In genomic region chr7:104950754-104951153, GRCh38 we compare ENCODE assay signal across 17 cellular contexts.
DNase-seq lines count a peak whose midpoint lies in the region; ATAC-seq and TF ChIP-seq lines count a peak whose summit lies in the region.
"Had no signal": no experiment of that assay in that cellular context is flagged by ENCODE, and none has a peak within 500 bp of the region (broad histone marks: within the 10 kb centered on the region; RNA-seq: fewer than 3 reads in every experiment).

No MANE protein-coding gene starts in this region.

- no peak overlapping the region for H3K18ac ChIP-seq in mesendoderm (ENCODE audit: low read length)

- intact Hi-C loops in stomach (cut with DNase I; ENCODE audit: low total_unique reads), result no loop called here

- no peak overlapping the region for H2AK5ac ChIP-seq in mesendoderm (ENCODE audit: low read length)

- no peak overlapping the region for H3K4me3 ChIP-seq in cardiac fibroblast (replicated peaks in 1 of 2; ENCODE audit: low read depth in 2 of 2, low read length in 2 of 2)
- no peak overlapping the region for H3K4me3 ChIP-seq in right atrium auricular region
- H3K4me3 ChIP-seq in stomach, result no peak overlapping the region
- no peak overlapping the region for H3K4me3 ChIP-seq in mesendoderm (ENCODE audit: low read length)
- H3K4me3 ChIP-seq: lung had no signal

- H2BK15ac ChIP-seq in mesendoderm (replicated peaks; ENCODE audit: low read depth), result no peak overlapping the region

- H3K4ac ChIP-seq in mesendoderm (ENCODE audit: low read depth, low read length), result no peak overlapping the region

- H3K9me3 ChIP-seq in right atrium auricular region (no peaks in the 10 kb centered on the region), stomach (no peaks in the 10 kb centered on the region)

- H3K56ac ChIP-seq in mesendoderm (ENCODE audit: low read length), result no peak overlapping the region

- TF ChIP-seq CTCF in cardiac fibroblast (IDR thresholded peaks at IDR 0.05; ENCODE audit: low read depth, low read length), result no peak
- no peak for TF ChIP-seq CTCF in right atrium auricular region (IDR thresholded peaks at IDR 0.05)
- no peak for TF ChIP-seq CTCF in stomach (IDR thresholded peaks at IDR 0.05)

- H2BK5ac ChIP-seq in mesendoderm (ENCODE audit: low read length), result no peak overlapping the region

- no peak overlapping the region for H2BK120ac ChIP-seq in mesendoderm (ENCODE audit: low read depth, low read length)

- H3K9ac ChIP-seq in mesendoderm (ENCODE audit: low read length), result no peak overlapping the region

- H3K79me1 ChIP-seq in mesendoderm (ENCODE audit: low read length), result no peaks in the 10 kb centered on the region

- no peak for TF ChIP-seq EP300 in stomach (IDR thresholded peaks at IDR 0.05)

- H3K27me3 ChIP-seq in right atrium auricular region, result no peaks in the 10 kb centered on the region
- no peaks in the 10 kb centered on the region for H3K27me3 ChIP-seq in stomach
- H3K27me3 ChIP-seq in mesendoderm (ENCODE audit: insufficient read depth, low read length, poor library complexity), result no peaks in the 10 kb centered on the region

- H3K4me1 ChIP-seq in right atrium auricular region (peaks cover 0 to 3% of the 10 kb centered on the region in 2 donors), stomach (peaks cover 8 to 32% (median 20%) of the 10 kb centered on the region in 4 donors), mesendoderm (ENCODE audit: control insufficient read depth, low read depth, low read length) (no peaks in the 10 kb centered on the region)

- DNase-seq in GM03348 (ENCODE audit: low spot score), result peak; percentile 64
- peak; percentile 44 to 68 for DNase-seq in cardiac fibroblast (ENCODE audit: low read depth in 2 of 2)
- no peak for DNase-seq in right atrium auricular region (ENCODE audit: low spot score)
- DNase-seq in stomach, result no peak
- no peak for DNase-seq in HT-29 (ENCODE audit: low spot score)
- DNase-seq in activated gamma-delta T cell (lab: John Stamatoyannopoulos, UW), result no peak
- DNase-seq in mesendoderm, result no peak
- DNase-seq: activated CD4-positive, CD25-positive, alpha-beta regulatory T cell; activated CD8-positive, alpha-beta memory T cell treated with anti-CD3 and anti-CD28 coated beads, Interleukin-2, amount 50 U/mL, for 4 hours; Karpas-422; NCI-H1694 treated with DMSO at 0.1 percent for 48 hours; NCI-H510A; nucleus accumbens had no signal

- no peak overlapping the region for H3K4me2 ChIP-seq in mesendoderm (ENCODE audit: low read length)

- H3K79me2 ChIP-seq in mesendoderm (ENCODE audit: control insufficient read depth, insufficient read depth, low read length), result no peaks in the 10 kb centered on the region

- 33 to 54% (median 40%) methylated on average over 2 of the region's 2 CpGs for WGBS in stomach, 5 donors
- WGBS in mesendoderm (ENCODE audit: extremely low coverage, insufficient coverage, low lambda C conversion rate), result no CpG with 5 or more reads among the region's 2 CpGs

- H3K36me3 ChIP-seq in right atrium auricular region (no peaks in the 10 kb centered on the region), stomach (no peaks in the 10 kb centered on the region), mesendoderm (ENCODE audit: control insufficient read depth, insufficient read depth, low read length) (no peaks in the 10 kb centered on the region)

- no peak overlapping the region for H4K5ac ChIP-seq in mesendoderm (ENCODE audit: low read length)

- TF ChIP-seq POLR2A in stomach (IDR thresholded peaks at IDR 0.05), result no peak

- H3K23ac ChIP-seq in mesendoderm (ENCODE audit: low read length), result no peak overlapping the region

- no peak for ATAC-seq in GM18858 (IDR thresholded peaks at IDR 0.05; ENCODE audit: unreplicated experiment)
- ATAC-seq: Panc1 had no signal

- H3K27ac ChIP-seq in right atrium auricular region (peak overlapping the region; percentile 44 to 64), stomach (peak overlapping the region in 4 of 5 donors; percentile 46 to 75 (median 64)), mesendoderm (ENCODE audit: low read depth, low read length) (no peak overlapping the region)
- H3K27ac ChIP-seq: epithelial cell of prostate had no signal

- H4K8ac ChIP-seq in mesendoderm (ENCODE audit: low read depth, low read length), result no peak overlapping the region

Comparison
In these comparisons a context has a peak if more than half of its experiments do, and no peak if none do; other contexts are left out.
1. DNase-seq: peak in GM03348 (single experiment) and cardiac fibroblast (2 of 2); none in right atrium auricular region (single experiment), stomach (single experiment), HT-29 (single experiment), activated gamma-delta T cell (single experiment) and mesendoderm (single experiment).